ENCODE assay signal across 7 cellular contexts in the genomic region with DNA sequence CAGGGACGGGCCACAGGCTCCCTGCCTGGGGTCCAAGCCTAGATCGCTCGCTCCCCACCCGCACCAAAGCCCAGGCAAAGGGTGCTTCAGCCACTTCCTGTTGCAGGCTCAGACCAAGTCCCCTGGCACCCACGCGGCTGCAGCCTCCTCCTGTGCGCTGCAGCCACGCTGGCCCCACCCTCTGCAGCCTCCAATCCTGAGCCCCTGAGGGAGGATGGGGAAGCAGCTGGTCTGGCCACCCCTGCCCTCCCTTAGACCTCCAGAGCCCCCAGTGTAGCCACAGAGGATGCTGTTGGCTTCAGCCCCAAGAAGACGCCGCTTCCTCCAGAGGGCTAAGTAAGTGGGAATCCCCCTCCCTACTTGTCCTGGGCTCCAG. TPM values are rescaled to one million over a fixed set of nuclear protein-coding genes. Genes with fewer than 3 reads are reported as not detected.
DNase-seq lines count a peak whose midpoint lies in the region; ATAC-seq, FAIRE-seq and TF ChIP-seq lines count a peak whose summit lies in the region.

No MANE protein-coding gene starts in this region.

- no peak overlapping the region for H2AFZ ChIP-seq in OCI-LY3 (ENCODE audit: low read depth, low read length)

- DNase-seq in small intestine: no peak
- no peak for DNase-seq in COLO829 (ENCODE audit: low spot score)
- DNase-seq in OCI-M1 (lab: John Stamatoyannopoulos, UW): no peak

- H3K79me2 ChIP-seq in OCI-LY3 (ENCODE audit: low read length): peaks cover 21% of the 10 kb centered on the region

- H3K36me3 ChIP-seq in OCI-LY3 (replicated peaks; ENCODE audit: low read depth, low read length) (peaks cover 22% of the 10 kb centered on the region), gastroesophageal sphincter (peaks cover 0 to 20% of the 10 kb centered on the region in 2 donors), small intestine (ENCODE audit: control insufficient read depth in 2 of 2, insufficient read depth in 2 of 2, low read length in 2 of 2) (peaks cover 3% of the 10 kb centered on the region in 2 donors)

- peak overlapping the region; percentile 77 for H3K4me3 ChIP-seq in OCI-LY3 (ENCODE audit: low read length)
- H3K4me3 ChIP-seq in gastroesophageal sphincter: peak overlapping the region in 1 of 2 donors; percentile 53
- H3K4me3 ChIP-seq in small intestine (ENCODE audit: low read depth in 1 of 2, low read length in 2 of 2): peak overlapping the region in 1 of 2 donors; percentile 16

- no peaks in the 10 kb centered on the region for H4K20me1 ChIP-seq in OCI-LY3 (ENCODE audit: insufficient read depth, low read length)

- ATAC-seq in HG02571 (IDR thresholded peaks at IDR 0.05; ENCODE audit: unreplicated experiment) (peak; percentile 61), gastroesophageal sphincter (peak; percentile 40)

- H3K4me2 ChIP-seq in OCI-LY3 (ENCODE audit: low read length): peak overlapping the region; percentile 91

- H3K4me1 ChIP-seq in OCI-LY3 (ENCODE audit: low read length) (peaks cover 39% of the 10 kb centered on the region), gastroesophageal sphincter (peaks cover 0 to 34% (median 19%) of the 10 kb centered on the region in 3 donors), small intestine (ENCODE audit: control insufficient read depth in 2 of 2, insufficient read depth in 1 of 2, low read depth in 1 of 2, low read length in 1 of 2) (no peaks in the 10 kb centered on the region)

- TF ChIP-seq POLR2A in GM18526 (IDR thresholded peaks at IDR 0.05; ENCODE audit: extremely low read depth, insufficient read length) (peak; percentile 70), gastroesophageal sphincter (IDR thresholded peaks at IDR 0.05) (no peak)

- H3K9ac ChIP-seq in OCI-LY3 (ENCODE audit: low read length): peak overlapping the region; percentile 78

- H3K9me3 ChIP-seq in OCI-LY3 (ENCODE audit: insufficient read depth, low read length): peaks cover 3% of the 10 kb centered on the region; the same call in 1 of the 2 replicates
- H3K9me3 ChIP-seq in gastroesophageal sphincter: no peaks in the 10 kb centered on the region
- H3K9me3 ChIP-seq in small intestine (ENCODE audit: control insufficient read depth, low read depth): no peaks in the 10 kb centered on the region

- TF ChIP-seq CTCF in OCI-LY3 (IDR thresholded peaks at IDR 0.05; ENCODE audit: low read depth, low read length) (no peak), gastroesophageal sphincter (IDR thresholded peaks at IDR 0.05) (no peak)

- 20% methylated on average over 2 of the region's 10 CpGs; no CpG with 5 or more reads in 1 of the 2 donors for WGBS in gastroesophageal sphincter (ENCODE audit: low coverage in 1 of 2), 2 donors
- WGBS in small intestine, 3 donors: 51 to 82% (median 70%) methylated on average over 9 to 10 of the region's 10 CpGs

- H3K27me3 ChIP-seq in OCI-LY3 (ENCODE audit: low read depth, low read length) (no peaks in the 10 kb centered on the region), gastroesophageal sphincter (no peaks in the 10 kb centered on the region), small intestine (ENCODE audit: control insufficient read depth in 2 of 2, insufficient read depth in 2 of 2, low read length in 2 of 2) (no peaks in the 10 kb centered on the region)

- peak overlapping the region; percentile 90 for H3K27ac ChIP-seq in OCI-LY3 (ENCODE audit: low read length)
- peak overlapping the region in 3 of 4 donors; percentile 70 to 81 (median 71) for H3K27ac ChIP-seq in gastroesophageal sphincter
- H3K27ac ChIP-seq in small intestine (ENCODE audit: low read depth in 1 of 2, low read length in 1 of 2): peak overlapping the region; percentile 56 to 85

- no peak for FAIRE-seq in small intestine (lab: Jason Lieb, UNC)

- TF ChIP-seq EP300 in gastroesophageal sphincter (IDR thresholded peaks at IDR 0.05): no peak

RNA-seq across cellular contexts. Expression of a gene that starts 9.3 kb away (rescaled TPM):
- 10 to 100 TPM in 3 of 4 donors, 1 to 10 TPM in 1; 7.2 to 20.6 (median 13.2) TPM for total RNA-seq in gastroesophageal sphincter
- polyA plus RNA-seq in small intestine: 1 to 10 TPM; 2.0 to 8.3 (median 5.7) TPM
